1 cellular context compared by ENCODE assay signal in the genomic region with DNA sequence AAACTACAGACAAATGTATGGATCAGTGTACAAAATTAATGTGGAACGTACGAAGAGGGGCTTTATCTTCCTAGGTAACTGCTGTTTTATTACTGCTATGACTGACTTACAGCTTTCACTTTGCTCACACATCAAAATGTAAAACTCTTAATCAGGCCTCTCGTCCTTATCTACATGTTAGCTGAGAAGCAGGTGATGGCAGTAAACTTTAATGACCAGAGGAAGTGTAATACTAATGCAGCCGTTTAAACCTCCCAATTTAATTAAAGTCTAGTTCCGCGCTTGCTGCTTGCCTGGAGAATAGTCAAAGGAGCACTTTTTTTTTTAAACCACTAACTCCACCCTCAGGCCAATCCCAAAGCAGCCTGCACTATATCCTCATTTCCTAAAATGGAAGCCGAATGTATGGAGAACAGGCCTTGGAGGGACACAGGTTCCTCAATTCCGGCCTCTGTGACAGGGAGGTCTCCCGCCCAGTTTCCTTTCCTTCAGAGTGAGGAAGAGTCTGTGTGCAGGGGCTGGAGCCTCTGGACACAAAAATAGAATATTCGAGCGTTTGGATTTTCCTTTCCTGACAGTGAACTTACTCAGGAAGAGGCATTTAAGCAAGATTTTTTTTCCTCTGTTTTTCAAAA.
TF ChIP-seq lines count a peak whose summit lies in the region.

No MANE protein-coding gene starts in this region.

TF ChIP-seq in IMR-90, 13 proteins besides CTCF, POLR2A, EP300 and RAD21:
- TF ChIP-seq MAFK (IDR thresholded peaks at IDR 0.05; ENCODE audit: low read depth, low read length) (no peak), USF2 (IDR thresholded peaks at IDR 0.05; ENCODE audit: low read depth, low read length) (no peak), MXI1 (IDR thresholded peaks at IDR 0.05; ENCODE audit: borderline replicate concordance, low read depth, low read length) (no peak), CEBPB (IDR thresholded peaks at IDR 0.05; ENCODE audit: low read depth, low read length) (no peak)
